8 cellular contexts compared by ENCODE assay signal in the genomic region with DNA sequence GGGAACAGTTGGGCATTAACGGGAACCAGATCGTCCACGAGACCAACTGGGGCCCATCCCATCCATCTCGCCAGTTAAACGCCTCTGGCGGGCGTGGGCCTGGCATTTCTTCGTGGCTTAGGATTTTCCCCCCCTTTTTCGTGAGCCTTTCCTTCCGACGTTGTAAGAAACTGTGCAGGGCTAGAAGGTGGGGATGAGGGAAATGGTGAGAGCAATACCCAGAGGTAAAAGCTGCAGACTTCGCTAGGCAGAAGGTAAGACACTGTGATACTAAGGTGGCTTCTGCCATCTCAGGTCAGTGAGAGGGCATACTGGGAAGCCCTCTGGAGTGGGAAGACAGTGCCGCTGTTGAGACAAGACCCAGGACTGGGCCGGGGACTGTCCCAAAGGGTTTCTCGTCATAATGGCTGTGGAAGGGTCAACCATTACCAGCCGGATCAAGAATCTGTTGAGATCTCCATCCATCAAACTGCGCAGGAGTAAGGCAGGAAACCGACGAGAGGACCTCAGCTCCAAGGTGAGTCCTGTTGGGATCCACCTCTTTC. TPM values are rescaled to one million over a fixed set of nuclear protein-coding genes. Genes with fewer than 3 reads are reported as not detected.
DNase-seq lines count a peak whose midpoint lies in the region; ATAC-seq and TF ChIP-seq lines count a peak whose summit lies in the region.

No MANE protein-coding gene starts in this region.

- H3K4me3 ChIP-seq in skeletal muscle cell (ENCODE audit: low read depth, low read length), result peak overlapping the region; percentile 85

- peak overlapping the region; percentile 90 for H3K4me3 Mint-ChIP-seq in activated T-cell treated with anti-CD3 and anti-CD28 coated beads, Interleukin-2, amount 50 U/mL, for 24 hours
- H3K4me3 Mint-ChIP-seq in activated CD4-positive, alpha-beta memory T cell treated with anti-CD3 and anti-CD28 coated beads, Interleukin-2, amount 10 ng/mL, durations not matched to agents 7 days and 5 days, result peak overlapping the region; percentile 94
- H3K4me3 Mint-ChIP-seq in glutamatergic neuron (ENCODE audit: unreplicated experiment), result peak overlapping the region; percentile 93

- H3K27ac Mint-ChIP-seq in activated T-cell treated with anti-CD3 and anti-CD28 coated beads, Interleukin-2, amount 50 U/mL, for 24 hours, result peak overlapping the region; percentile 96
- H3K27ac Mint-ChIP-seq in activated CD4-positive, alpha-beta memory T cell treated with anti-CD3 and anti-CD28 coated beads, Interleukin-2, amount 10 ng/mL, durations not matched to agents 7 days and 5 days, result peak overlapping the region; percentile 95
- peak overlapping the region; percentile 95 for H3K27ac Mint-ChIP-seq in glutamatergic neuron (ENCODE audit: unreplicated experiment)

- H3K27me3 Mint-ChIP-seq in activated T-cell treated with anti-CD3 and anti-CD28 coated beads, Interleukin-2, amount 50 U/mL, for 24 hours, result no peaks in the 10 kb centered on the region
- H3K27me3 Mint-ChIP-seq in activated CD4-positive, alpha-beta memory T cell treated with anti-CD3 and anti-CD28 coated beads, Interleukin-2, amount 10 ng/mL, durations not matched to agents 7 days and 5 days, result no peaks in the 10 kb centered on the region
- peaks cover 4% of the 10 kb centered on the region for H3K27me3 Mint-ChIP-seq in glutamatergic neuron (ENCODE audit: unreplicated experiment)

- CTCF ChIA-PET in activated CD4-positive, alpha-beta memory T cell treated with anti-CD3 and anti-CD28 coated beads, Interleukin-2, amount 10 ng/mL, durations not matched to agents 7 days and 5 days (lab: Charles Lee), result interaction anchor here (0.5 to 11.6 kb wide), 43 partner anchors 9 to 321 kb away, joined by 3 to 270 read pairs (median 6); a partner anchor contains a TSS

- TF ChIP-seq CTCF in glutamatergic neuron (IDR thresholded peaks at IDR 0.05; ENCODE audit: partially characterized antibody, unreplicated experiment), result no peak

- POLR2A ChIA-PET in activated CD4-positive, alpha-beta memory T cell treated with anti-CD3 and anti-CD28 coated beads, Interleukin-2, amount 10 ng/mL, durations not matched to agents 7 days and 5 days (lab: Charles Lee), result interaction anchor here (0.6 to 5.6 kb wide), 14 partner anchors 9 to 715 kb away, joined by 3 to 59 read pairs (median 7); a partner anchor contains a TSS

- H3K9me3 Mint-ChIP-seq in activated T-cell treated with anti-CD3 and anti-CD28 coated beads, Interleukin-2, amount 50 U/mL, for 24 hours, result no peaks in the 10 kb centered on the region
- no peaks in the 10 kb centered on the region for H3K9me3 Mint-ChIP-seq in activated CD4-positive, alpha-beta memory T cell treated with anti-CD3 and anti-CD28 coated beads, Interleukin-2, amount 10 ng/mL, durations not matched to agents 7 days and 5 days
- H3K9me3 Mint-ChIP-seq in glutamatergic neuron (ENCODE audit: unreplicated experiment), result peaks cover 3% of the 10 kb centered on the region

- DNase-seq in activated T-cell treated with anti-CD3 and anti-CD28 coated beads, Interleukin-2, amount 50 U/mL, for 24 hours, result no peak
- DNase-seq in activated T-cell treated with anti-CD3 and anti-CD28 coated beads for 4 hours, result no peak
- peak; percentile 23 for DNase-seq in activated CD4-positive, alpha-beta memory T cell treated with anti-CD3 and anti-CD28 coated beads, Interleukin-2, amount 10 ng/mL, durations not matched to agents 7 days and 5 days
- no peak for DNase-seq in glutamatergic neuron
- DNase-seq in skeletal muscle cell (ENCODE audit: low read depth), result no peak
- DNase-seq in 8988T, result no peak
- no peak for DNase-seq in NCI-H1105 (lab: John Stamatoyannopoulos, UW)

- peaks cover 14% of the 10 kb centered on the region for H3K36me3 Mint-ChIP-seq in activated T-cell treated with anti-CD3 and anti-CD28 coated beads, Interleukin-2, amount 50 U/mL, for 24 hours (ENCODE audit: low read depth)
- peaks cover 9% of the 10 kb centered on the region for H3K36me3 Mint-ChIP-seq in activated CD4-positive, alpha-beta memory T cell treated with anti-CD3 and anti-CD28 coated beads, Interleukin-2, amount 10 ng/mL, durations not matched to agents 7 days and 5 days (ENCODE audit: low read depth)
- no peaks in the 10 kb centered on the region for H3K36me3 Mint-ChIP-seq in glutamatergic neuron (ENCODE audit: unreplicated experiment)

- peaks cover 66% of the 10 kb centered on the region for H3K4me1 Mint-ChIP-seq in activated T-cell treated with anti-CD3 and anti-CD28 coated beads, Interleukin-2, amount 50 U/mL, for 24 hours (ENCODE audit: low read depth)
- peaks cover 65% of the 10 kb centered on the region for H3K4me1 Mint-ChIP-seq in activated CD4-positive, alpha-beta memory T cell treated with anti-CD3 and anti-CD28 coated beads, Interleukin-2, amount 10 ng/mL, durations not matched to agents 7 days and 5 days
- peaks cover 21% of the 10 kb centered on the region for H3K4me1 Mint-ChIP-seq in glutamatergic neuron (ENCODE audit: low read depth, unreplicated experiment)

- ATAC-seq in GM19328 (IDR thresholded peaks at IDR 0.05; ENCODE audit: unreplicated experiment), result no peak

RNA-seq across cellular contexts. Expression of a gene that starts 0.7 kb away (rescaled TPM):
- 10 to 100 TPM; 28.9 to 31.6 TPM for total RNA-seq in activated CD4-positive, alpha-beta memory T cell treated with anti-CD3 and anti-CD28 coated beads, Interleukin-2, amount 10 ng/mL, durations not matched to agents 7 days and 5 days
- total RNA-seq in glutamatergic neuron (ENCODE audit: unreplicated experiment), result 45.7 TPM

RNA-seq across cellular contexts. Expression of a gene that starts 52.9 kb away (rescaled TPM):
- total RNA-seq in activated CD4-positive, alpha-beta memory T cell treated with anti-CD3 and anti-CD28 coated beads, Interleukin-2, amount 10 ng/mL, durations not matched to agents 7 days and 5 days, result 10 to 100 TPM; 18.2 to 22.4 TPM
- total RNA-seq in glutamatergic neuron (ENCODE audit: unreplicated experiment), result 26.6 TPM
